ENCODE assay signal across 1 cellular context in the genomic region with DNA sequence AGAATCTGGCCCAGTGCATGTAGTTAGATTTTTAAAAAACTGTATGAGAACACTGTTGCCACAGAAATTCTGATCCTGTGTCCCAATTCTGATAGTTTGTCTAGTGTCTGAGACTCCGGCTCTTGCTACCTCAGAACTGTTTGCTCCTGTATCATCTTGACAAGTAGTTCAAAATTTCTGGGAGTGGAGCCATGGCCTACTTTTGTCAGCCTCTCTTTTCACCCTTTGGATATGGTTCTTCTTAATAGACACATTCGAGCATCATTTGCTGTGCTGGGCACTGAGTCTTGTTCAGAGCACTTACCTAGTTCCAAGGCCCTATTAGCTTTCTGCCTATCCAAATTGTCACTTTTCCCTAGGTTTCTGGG.
TF ChIP-seq lines count a peak whose summit lies in the region.

No MANE protein-coding gene starts in this region.

TF ChIP-seq in IMR-90, 13 proteins besides CTCF, POLR2A, EP300 and RAD21 (continued from another document):
- TF ChIP-seq, protein P1, sequence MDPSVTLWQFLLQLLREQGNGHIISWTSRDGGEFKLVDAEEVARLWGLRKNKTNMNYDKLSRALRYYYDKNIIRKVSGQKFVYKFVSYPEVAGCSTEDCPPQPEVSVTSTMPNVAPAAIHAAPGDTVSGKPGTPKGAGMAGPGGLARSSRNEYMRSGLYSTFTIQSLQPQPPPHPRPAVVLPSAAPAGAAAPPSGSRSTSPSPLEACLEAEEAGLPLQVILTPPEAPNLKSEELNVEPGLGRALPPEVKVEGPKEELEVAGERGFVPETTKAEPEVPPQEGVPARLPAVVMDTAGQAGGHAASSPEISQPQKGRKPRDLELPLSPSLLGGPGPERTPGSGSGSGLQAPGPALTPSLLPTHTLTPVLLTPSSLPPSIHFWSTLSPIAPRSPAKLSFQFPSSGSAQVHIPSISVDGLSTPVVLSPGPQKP (IDR thresholded peaks at IDR 0.05; ENCODE audit: borderline replicate concordance, low read depth, low read length): no peak
- TF ChIP-seq, protein P2, sequence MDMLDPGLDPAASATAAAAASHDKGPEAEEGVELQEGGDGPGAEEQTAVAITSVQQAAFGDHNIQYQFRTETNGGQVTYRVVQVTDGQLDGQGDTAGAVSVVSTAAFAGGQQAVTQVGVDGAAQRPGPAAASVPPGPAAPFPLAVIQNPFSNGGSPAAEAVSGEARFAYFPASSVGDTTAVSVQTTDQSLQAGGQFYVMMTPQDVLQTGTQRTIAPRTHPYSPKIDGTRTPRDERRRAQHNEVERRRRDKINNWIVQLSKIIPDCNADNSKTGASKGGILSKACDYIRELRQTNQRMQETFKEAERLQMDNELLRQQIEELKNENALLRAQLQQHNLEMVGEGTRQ (IDR thresholded peaks at IDR 0.05; ENCODE audit: low read depth, low read length): no peak
TF ChIP-seq in IMR-90: peak in this region for 0.
